17 cellular contexts compared by ENCODE assay signal in genomic region chr5:51996356-51996861, GRCh38.
A peak's percentile ranks its signal among the peaks of the same experiment; 100 is the strongest.
DNase-seq lines count a peak whose midpoint lies in the region; ATAC-seq and TF ChIP-seq lines count a peak whose summit lies in the region.
"Had no signal": no experiment of that assay in that cellular context is flagged by ENCODE, and none has a peak within 500 bp of the region (broad histone marks: within the 10 kb centered on the region; RNA-seq: fewer than 3 reads in every experiment).

No MANE protein-coding gene starts in this region.

- H3K27ac ChIP-seq in SK-N-SH (ENCODE audit: low read depth in 2 of 2, low read length in 1 of 2), result peak overlapping the region in 1 of 2 experiments; percentile 100; a peak in 2 of 4 replicates
- H3K27ac ChIP-seq: 22Rv1; A549; BLaER1 treated with 17β-estradiol and CSF1 and Interleukin-3, amounts not matched to agents 10 nM and 100 nM; C4-2B had no signal

- 23% methylated on average over 1 of the region's 1 CpG for WGBS in SK-N-SH (ENCODE audit: low lambda C conversion rate)

- peak in 1 of 2 experiments; percentile 88; a peak in 2 of 4 replicates for TF ChIP-seq EP300 in SK-N-SH (IDR thresholded peaks at IDR 0.05; ENCODE audit: borderline replicate concordance in 1 of 2, low read depth in 1 of 2, low read length in 1 of 2)

- no peak for DNase-seq in SK-N-SH
- peak; percentile 26 for DNase-seq in NCI-H69 (lab: John Stamatoyannopoulos, UW)
- DNase-seq in SK-N-DZ (ENCODE audit: low spot score), result peak; percentile 87
- DNase-seq in HuH-7 (ENCODE audit: low spot score), result no peak
- DNase-seq: AML-193; Caco-2; Calu3; CD4-positive, alpha-beta T cell; CD8-positive, alpha-beta T cell; DMS79 treated with DMSO at 0.1 percent for 48 hours; GF-D8 had no signal

- H3K9me3 ChIP-seq in SK-N-SH, result no peaks in the 10 kb centered on the region
- H3K9me3 ChIP-seq: A549; BLaER1 treated with 17β-estradiol and CSF1 and Interleukin-3, amounts not matched to agents 10 nM and 100 nM; Caco-2 had no signal

- CTCF ChIA-PET in SK-N-SH (lab: Yijun Ruan, JAX), result interaction anchor here (0.7 to 1.7 kb wide), 12 partner anchors 11 to 1033 kb away, joined by 3 to 10 read pairs (median 5); partner anchors contain the start of gene ISL1

- no peak for ATAC-seq in SK-N-SH treated with all-trans-retinoic acid at 6 μM for 48 hours
- no peak for ATAC-seq in HG03469 (IDR thresholded peaks at IDR 0.05; ENCODE audit: unreplicated experiment)
- ATAC-seq: A549; CD8-positive, alpha-beta T cell had no signal

- no peak for TF ChIP-seq CTCF in SK-N-SH (IDR thresholded peaks at IDR 0.05)

- H4K20me1 ChIP-seq in SK-N-SH (ENCODE audit: insufficient read depth), result no peaks in the 10 kb centered on the region
- H4K20me1 ChIP-seq: BLaER1 treated with 17β-estradiol and CSF1 and Interleukin-3, amounts not matched to agents 10 nM and 100 nM had no signal

- H3K4me3 ChIP-seq in SK-N-SH (ENCODE audit: low read depth in 2 of 2, low read length in 1 of 2), result no peak overlapping the region
- H3K4me3 ChIP-seq: A549; BLaER1 treated with 17β-estradiol and CSF1 and Interleukin-3, amounts not matched to agents 10 nM and 100 nM had no signal

- H3K36me3 ChIP-seq in SK-N-SH (replicated peaks in 1 of 2; ENCODE audit: control insufficient read depth in 1 of 2, insufficient read depth in 2 of 2, low read length in 1 of 2), result no peaks in the 10 kb centered on the region
- H3K36me3 ChIP-seq: BLaER1 treated with 17β-estradiol and CSF1 and Interleukin-3, amounts not matched to agents 10 nM and 100 nM had no signal

- no peak overlapping the region for H3K4me2 ChIP-seq in SK-N-SH
- H3K4me2 ChIP-seq: A549; BLaER1 treated with 17β-estradiol and CSF1 and Interleukin-3, amounts not matched to agents 10 nM and 100 nM had no signal

- H3K79me2 ChIP-seq in SK-N-SH (ENCODE audit: insufficient read depth), result no peaks in the 10 kb centered on the region

- POLR2A ChIA-PET in SK-N-SH (lab: Yijun Ruan, JAX), result interaction anchor here (0.9 to 2.3 kb wide), 12 partner anchors 10 to 1033 kb away, joined by 3 to 29 read pairs (median 8); partner anchors contain the start of gene ISL1

- peaks cover 0 to 45% of the 10 kb centered on the region in 2 experiments; a peak in 2 of 4 replicates for H3K4me1 ChIP-seq in SK-N-SH (ENCODE audit: control insufficient read depth in 1 of 2, insufficient read depth in 2 of 2, low read depth in 1 of 2, low read length in 1 of 2)
- H3K4me1 ChIP-seq: A549; BLaER1 treated with 17β-estradiol and CSF1 and Interleukin-3, amounts not matched to agents 10 nM and 100 nM; Caco-2 had no signal

- no peak for TF ChIP-seq RAD21 in SK-N-SH (IDR thresholded peaks at IDR 0.05; ENCODE audit: low read length)

- no peak overlapping the region for H3K9ac ChIP-seq in SK-N-SH
- H3K9ac ChIP-seq: BLaER1 treated with 17β-estradiol and CSF1 and Interleukin-3, amounts not matched to agents 10 nM and 100 nM had no signal

- no peaks in the 10 kb centered on the region for H3K9me2 ChIP-seq in SK-N-SH

- H2AFZ ChIP-seq in SK-N-SH (ENCODE audit: low read depth), result no peak overlapping the region

- no peaks in the 10 kb centered on the region for H3F3A ChIP-seq in SK-N-SH (replicated peaks; ENCODE audit: insufficient read depth)

- no peaks in the 10 kb centered on the region for H3K27me3 ChIP-seq in SK-N-SH (ENCODE audit: insufficient read depth)
- H3K27me3 ChIP-seq: BLaER1 treated with 17β-estradiol and CSF1 and Interleukin-3, amounts not matched to agents 10 nM and 100 nM had no signal

TF ChIP-seq in SK-N-SH, 30 proteins besides CTCF, POLR2A, EP300 and RAD21 (continues in another document):
- TF ChIP-seq GABPA (IDR thresholded peaks at IDR 0.05; ENCODE audit: low read depth), result no peak
- TF ChIP-seq ZBTB33 (IDR thresholded peaks at IDR 0.05; ENCODE audit: borderline replicate concordance, low read depth), result no peak
- no peak for TF ChIP-seq RFX5 (IDR thresholded peaks at IDR 0.05; ENCODE audit: low read length)
- peak; percentile 28 for TF ChIP-seq CHD2 (IDR thresholded peaks at IDR 0.05; ENCODE audit: low read length, partially characterized antibody)
- TF ChIP-seq YY1 (IDR thresholded peaks at IDR 0.05; ENCODE audit: low read depth), result no peak
- TF ChIP-seq TAF1 (IDR thresholded peaks at IDR 0.05; ENCODE audit: borderline replicate concordance, low read depth, low read length), result no peak
- no peak for TF ChIP-seq ELF1 (IDR thresholded peaks at IDR 0.05)
- TF ChIP-seq JUND (IDR thresholded peaks at IDR 0.05), result no peak
- TF ChIP-seq RXRA (IDR thresholded peaks at IDR 0.05; ENCODE audit: borderline replicate concordance, low read depth), result no peak
- no peak for TF ChIP-seq MXI1 (IDR thresholded peaks at IDR 0.05; ENCODE audit: low read depth, low read length)
- no peak for TF ChIP-seq FOXM1 (IDR thresholded peaks at IDR 0.05; ENCODE audit: low read depth)
- no peak for TF ChIP-seq EZH2phosphoT487 (IDR thresholded peaks at IDR 0.05; ENCODE audit: borderline replicate concordance, low read depth)
- TF ChIP-seq RCOR1 (IDR thresholded peaks at IDR 0.05; ENCODE audit: low read length), result peak; percentile 47; the same call in 1 of the 2 replicates
- TF ChIP-seq MAX (IDR thresholded peaks at IDR 0.05; ENCODE audit: low read depth), result no peak
- TF ChIP-seq NRF1 (IDR thresholded peaks at IDR 0.05; ENCODE audit: low read depth, low read length), result no peak

TF ChIP-seq in SK-N-SH treated with all-trans-retinoic acid at 6 μM for 48 hours, 23 proteins besides CTCF, POLR2A, EP300 and RAD21 (continues in another document):
- TF ChIP-seq PATZ1 (CRISPR knock-in tag; IDR thresholded peaks at IDR 0.05; ENCODE audit: borderline replicate concordance), result no peak
- no peak for TF ChIP-seq ZNF565 (CRISPR knock-in tag; conservative IDR thresholded peaks at IDR 0.05; ENCODE audit: low read depth)
- TF ChIP-seq ZFP3 (CRISPR knock-in tag; IDR thresholded peaks at IDR 0.05), result no peak
- TF ChIP-seq ISL1 (CRISPR knock-in tag; IDR thresholded peaks at IDR 0.05), result no peak
- TF ChIP-seq TCF4 (CRISPR knock-in tag; IDR thresholded peaks at IDR 0.05; ENCODE audit: borderline replicate concordance), result no peak
- no peak for TF ChIP-seq GLIS3 (CRISPR knock-in tag; IDR thresholded peaks at IDR 0.05)
- TF ChIP-seq ZNF70 (CRISPR knock-in tag; IDR thresholded peaks at IDR 0.05), result no peak
- no peak for TF ChIP-seq RARB (CRISPR knock-in tag; IDR thresholded peaks at IDR 0.05)
- TF ChIP-seq ZC3H10 (CRISPR knock-in tag; IDR thresholded peaks at IDR 0.05), result no peak
- no peak for TF ChIP-seq ZNF8 (CRISPR knock-in tag; IDR thresholded peaks at IDR 0.05)
- TF ChIP-seq BACH2 (CRISPR knock-in tag; IDR thresholded peaks at IDR 0.05; ENCODE audit: borderline replicate concordance), result no peak
- no peak for TF ChIP-seq CREB5 (CRISPR knock-in tag; IDR thresholded peaks at IDR 0.05; ENCODE audit: low read depth)
- TF ChIP-seq ZFP30 (CRISPR knock-in tag; IDR thresholded peaks at IDR 0.05), result no peak
- TF ChIP-seq, protein P1, sequence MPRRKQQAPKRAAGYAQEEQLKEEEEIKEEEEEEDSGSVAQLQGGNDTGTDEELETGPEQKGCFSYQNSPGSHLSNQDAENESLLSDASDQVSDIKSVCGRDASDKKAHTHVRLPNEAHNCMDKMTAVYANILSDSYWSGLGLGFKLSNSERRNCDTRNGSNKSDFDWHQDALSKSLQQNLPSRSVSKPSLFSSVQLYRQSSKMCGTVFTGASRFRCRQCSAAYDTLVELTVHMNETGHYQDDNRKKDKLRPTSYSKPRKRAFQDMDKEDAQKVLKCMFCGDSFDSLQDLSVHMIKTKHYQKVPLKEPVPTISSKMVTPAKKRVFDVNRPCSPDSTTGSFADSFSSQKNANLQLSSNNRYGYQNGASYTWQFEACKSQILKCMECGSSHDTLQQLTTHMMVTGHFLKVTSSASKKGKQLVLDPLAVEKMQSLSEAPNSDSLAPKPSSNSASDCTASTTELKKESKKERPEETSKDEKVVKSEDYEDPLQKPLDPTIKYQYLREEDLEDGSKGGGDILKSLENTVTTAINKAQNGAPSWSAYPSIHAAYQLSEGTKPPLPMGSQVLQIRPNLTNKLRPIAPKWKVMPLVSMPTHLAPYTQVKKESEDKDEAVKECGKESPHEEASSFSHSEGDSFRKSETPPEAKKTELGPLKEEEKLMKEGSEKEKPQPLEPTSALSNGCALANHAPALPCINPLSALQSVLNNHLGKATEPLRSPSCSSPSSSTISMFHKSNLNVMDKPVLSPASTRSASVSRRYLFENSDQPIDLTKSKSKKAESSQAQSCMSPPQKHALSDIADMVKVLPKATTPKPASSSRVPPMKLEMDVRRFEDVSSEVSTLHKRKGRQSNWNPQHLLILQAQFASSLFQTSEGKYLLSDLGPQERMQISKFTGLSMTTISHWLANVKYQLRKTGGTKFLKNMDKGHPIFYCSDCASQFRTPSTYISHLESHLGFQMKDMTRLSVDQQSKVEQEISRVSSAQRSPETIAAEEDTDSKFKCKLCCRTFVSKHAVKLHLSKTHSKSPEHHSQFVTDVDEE (CRISPR knock-in tag; IDR thresholded peaks at IDR 0.05), result no peak
- no peak for TF ChIP-seq TOX (CRISPR knock-in tag; IDR thresholded peaks at IDR 0.05; ENCODE audit: borderline replicate concordance)

Comparison
In these comparisons a context has a peak if more than half of its experiments do, and no peak if none do; other contexts are left out.
1. DNase-seq: peak in NCI-H69 (single experiment) and SK-N-DZ (single experiment); none in SK-N-SH (single experiment) and HuH-7 (single experiment).